26 cellular contexts compared by ENCODE assay signal in genomic region chr11:57133616-57134015, GRCh38. TPM values are rescaled to one million over a fixed set of nuclear protein-coding genes. Genes with fewer than 3 reads are reported as not detected.
"Had no signal": no experiment of that assay in that cellular context is flagged by ENCODE, and none has a peak within 500 bp of the region (broad histone marks: within the 10 kb centered on the region; RNA-seq: fewer than 3 reads in every experiment).

No MANE protein-coding gene starts in this region.

- H3K36me3 Mint-ChIP-seq: memory B cell; mesothelial cell of epicardium; natural killer cell; stimulated activated naive B cell treated with anti-CD40 and anti-IgM and Interleukin-4, amounts not matched to agents 10 μg/mL and 1 μg/mL and 100 μg/mL, for 72 hours had no signal

- H3K27ac ChIP-seq: esophagus squamous epithelium, left ventricle myocardium inferior, lower lobe of right lung, spleen, testis, tibial nerve, upper lobe of right lung, vagina had no signal

- H3K4me1 Mint-ChIP-seq: memory B cell; natural killer cell; neural crest cell; stimulated activated naive B cell treated with anti-CD40 and anti-IgM and Interleukin-4, amounts not matched to agents 10 μg/mL and 1 μg/mL and 100 μg/mL, for 72 hours; stimulated activated naive CD8-positive, alpha-beta T cell treated with anti-CD3 and anti-CD28 coated beads, Interleukin-15, amount 100 ng/mL, for 72 hours had no signal

- ATAC-seq: left cardiac atrium; lower lobe of right lung; natural killer cell; sciatic nerve; stimulated activated naive B cell treated with anti-CD40 and anti-IgM and Interleukin-4, amounts not matched to agents 10 μg/mL and 1 μg/mL and 100 μg/mL, for 72 hours; stimulated activated naive CD8-positive, alpha-beta T cell treated with anti-CD3 and anti-CD28 coated beads, Interleukin-15, amount 100 ng/mL, for 72 hours; upper lobe of right lung had no signal

- H3K4me3 Mint-ChIP-seq: memory B cell; mesothelial cell of epicardium; natural killer cell; neural crest cell; stimulated activated naive B cell treated with anti-CD40 and anti-IgM and Interleukin-4, amounts not matched to agents 10 μg/mL and 1 μg/mL and 100 μg/mL, for 72 hours; stimulated activated naive CD8-positive, alpha-beta T cell treated with anti-CD3 and anti-CD28 coated beads, Interleukin-15, amount 100 ng/mL, for 72 hours had no signal

- DNase-seq: esophagus squamous epithelium; foreskin fibroblast; kidney; left cardiac atrium; left ventricle myocardium inferior; lower lobe of right lung; natural killer cell; posterior cingulate gyrus; spleen; stimulated activated CD4-positive, alpha-beta T cell treated with anti-CD3 and anti-CD28 coated beads, Interleukin-2, amount 100 ng/mL, for 24 hours; stimulated activated CD4-positive, alpha-beta T cell treated with anti-CD3 and anti-CD28 coated beads, Interleukin-4, amount 100 ng/mL, for 4 hours; stimulated activated naive B cell treated with anti-CD40 and anti-IgM and Interleukin-4, amounts not matched to agents 10 μg/mL and 1 μg/mL and 100 μg/mL, for 72 hours; stimulated activated naive CD8-positive, alpha-beta T cell treated with anti-CD3 and anti-CD28 coated beads, Interleukin-15, amount 100 ng/mL, for 72 hours; testis; upper lobe of right lung had no signal

- H3K27me3 ChIP-seq: esophagus squamous epithelium, spleen, testis, tibial nerve, upper lobe of right lung, vagina had no signal

- H3K9me3 Mint-ChIP-seq: memory B cell; natural killer cell; neural crest cell; stimulated activated naive B cell treated with anti-CD40 and anti-IgM and Interleukin-4, amounts not matched to agents 10 μg/mL and 1 μg/mL and 100 μg/mL, for 72 hours; stimulated activated naive CD8-positive, alpha-beta T cell treated with anti-CD3 and anti-CD28 coated beads, Interleukin-15, amount 100 ng/mL, for 72 hours had no signal

- H3K27ac Mint-ChIP-seq: memory B cell; mesothelial cell of epicardium; natural killer cell; stimulated activated naive B cell treated with anti-CD40 and anti-IgM and Interleukin-4, amounts not matched to agents 10 μg/mL and 1 μg/mL and 100 μg/mL, for 72 hours; stimulated activated naive CD8-positive, alpha-beta T cell treated with anti-CD3 and anti-CD28 coated beads, Interleukin-15, amount 100 ng/mL, for 72 hours had no signal

- H3K4me1 ChIP-seq: esophagus squamous epithelium, left ventricle myocardium inferior, lower lobe of right lung, spleen, testis, tibial nerve, upper lobe of right lung, vagina had no signal

RNA-seq across cellular contexts. Expression of gene LRRC55, which starts 48.1 kb away (rescaled TPM):
- total RNA-seq: epithelial cell of proximal tubule, kidney, myocyte, natural killer cell, osteocyte, pulmonary artery endothelial cell, sciatic nerve, subcutaneous adipose tissue, tibial nerve, upper lobe of right lung had no signal
